8 cellular contexts compared by ENCODE assay signal in the genomic region with DNA sequence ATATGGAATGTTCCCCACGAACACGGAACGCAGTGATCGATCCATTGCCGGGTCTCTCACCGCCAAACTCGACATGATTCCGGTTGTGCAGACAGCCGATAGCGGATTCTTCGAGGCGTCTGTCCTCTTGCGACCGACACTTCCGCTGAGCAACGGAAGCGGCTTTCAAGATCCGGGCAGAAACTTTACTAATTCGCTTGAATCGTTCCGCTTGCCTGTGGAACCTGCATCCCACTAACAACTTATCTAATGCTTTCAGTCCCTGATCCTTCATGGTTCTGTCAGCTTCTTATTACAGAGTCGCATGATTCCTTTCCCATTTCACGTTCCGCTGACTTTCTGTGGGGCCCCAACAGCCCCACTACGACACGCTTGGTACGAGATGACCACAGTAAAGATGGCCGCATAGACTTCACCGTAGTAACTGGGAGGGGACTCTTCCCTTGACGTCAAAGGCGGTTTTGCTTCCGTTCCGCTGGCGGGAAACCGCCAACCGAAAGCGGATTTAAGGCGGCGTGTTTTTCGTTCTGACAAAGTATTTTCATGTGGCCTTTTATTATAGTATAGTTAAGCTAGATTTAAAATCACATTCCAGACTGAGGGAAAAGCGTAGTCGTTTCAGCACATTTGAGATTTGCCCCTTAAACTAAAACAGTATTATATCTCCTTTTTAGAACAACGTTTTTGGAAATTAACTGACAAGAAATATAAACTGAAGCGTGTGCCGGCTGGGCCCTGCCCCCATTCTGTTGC. TPM values are rescaled to one million over a fixed set of nuclear protein-coding genes. Genes with fewer than 3 reads are reported as not detected.
DNase-seq lines count a peak whose midpoint lies in the region; ATAC-seq and TF ChIP-seq lines count a peak whose summit lies in the region.

A gene with protein sequence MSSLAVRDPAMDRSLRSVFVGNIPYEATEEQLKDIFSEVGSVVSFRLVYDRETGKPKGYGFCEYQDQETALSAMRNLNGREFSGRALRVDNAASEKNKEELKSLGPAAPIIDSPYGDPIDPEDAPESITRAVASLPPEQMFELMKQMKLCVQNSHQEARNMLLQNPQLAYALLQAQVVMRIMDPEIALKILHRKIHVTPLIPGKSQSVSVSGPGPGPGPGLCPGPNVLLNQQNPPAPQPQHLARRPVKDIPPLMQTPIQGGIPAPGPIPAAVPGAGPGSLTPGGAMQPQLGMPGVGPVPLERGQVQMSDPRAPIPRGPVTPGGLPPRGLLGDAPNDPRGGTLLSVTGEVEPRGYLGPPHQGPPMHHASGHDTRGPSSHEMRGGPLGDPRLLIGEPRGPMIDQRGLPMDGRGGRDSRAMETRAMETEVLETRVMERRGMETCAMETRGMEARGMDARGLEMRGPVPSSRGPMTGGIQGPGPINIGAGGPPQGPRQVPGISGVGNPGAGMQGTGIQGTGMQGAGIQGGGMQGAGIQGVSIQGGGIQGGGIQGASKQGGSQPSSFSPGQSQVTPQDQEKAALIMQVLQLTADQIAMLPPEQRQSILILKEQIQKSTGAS (minus strand): TSS at position 121 of the 753 bp plus-strand sequence. CDS start 46 bp downstream, at position 75.

- H3K27ac Mint-ChIP-seq in activated naive CD8-positive, alpha-beta T cell treated with anti-CD3 and anti-CD28 coated beads, Interleukin-2, amount 10 ng/mL, durations not matched to agents 7 days and 5 days, result peak within 1 kb of the TSS; percentile 100

- H3K9me2 ChIP-seq in SU-DHL-6 (replicated peaks; ENCODE audit: insufficient read depth, low read length), result no peaks in the 10 kb centered on the region

- TF ChIP-seq CTCF in GM10266 (IDR thresholded peaks at IDR 0.05; ENCODE audit: control insufficient read depth, insufficient read depth, low read depth, missing control alignments), result no peak
- TF ChIP-seq CTCF in SU-DHL-6 (IDR thresholded peaks at IDR 0.05; ENCODE audit: insufficient read depth, low read length, poor library complexity, severe bottlenecking), result no peak
- no peak for TF ChIP-seq CTCF in ovary (IDR thresholded peaks at IDR 0.05)
- TF ChIP-seq CTCF in thyroid gland (IDR thresholded peaks at IDR 0.05), result no peak

- H3K4me3 ChIP-seq in SU-DHL-6 (ENCODE audit: insufficient read depth, low read length, poor library complexity, severe bottlenecking) (peak within 1 kb of the TSS; percentile 95), ovary (peak within 1 kb of the TSS; percentile 86), thyroid gland (replicated peaks in 1 of 3) (peak within 1 kb of the TSS; percentile 63 to 69 (median 66))

- H3K36me3 Mint-ChIP-seq in activated naive CD8-positive, alpha-beta T cell treated with anti-CD3 and anti-CD28 coated beads, Interleukin-2, amount 10 ng/mL, durations not matched to agents 7 days and 5 days, result peaks cover 39% of the 10 kb centered on the region

- no peaks in the 10 kb centered on the region for H3K9me3 Mint-ChIP-seq in activated naive CD8-positive, alpha-beta T cell treated with anti-CD3 and anti-CD28 coated beads, Interleukin-2, amount 10 ng/mL, durations not matched to agents 7 days and 5 days

- intact Hi-C loops in Right ventricle myocardium inferior (cut with DNase I) (loop anchor here (10.0 kb wide), 2 partner anchors 275 to 635 kb away; no protein-coding TSS in a partner anchor), ovary (cut with DNase I) (loop anchor here in 2 of 4 donors (5.0 to 10.0 kb wide), 3 partner anchors 175 to 627 kb away; a partner anchor contains a TSS), thyroid gland (cut with DNase I) (no loop called here)

- H3K9ac ChIP-seq in SU-DHL-6 (ENCODE audit: low read length), result peak within 1 kb of the TSS; percentile 72

- TF ChIP-seq POLR2A in ovary (IDR thresholded peaks at IDR 0.05), result peak; percentile 71
- TF ChIP-seq POLR2A in thyroid gland (IDR thresholded peaks at IDR 0.05), result peak in 1 of 2 donors; percentile 60

- ATAC-seq in HG02642 (IDR thresholded peaks at IDR 0.05; ENCODE audit: poor library complexity, unreplicated experiment) (peak; percentile 94), Right ventricle myocardium inferior (peak; percentile 96)
- peak; percentile 90 for ATAC-seq in activated naive CD8-positive, alpha-beta T cell treated with anti-CD3 and anti-CD28 coated beads, Interleukin-2, amount 10 ng/mL, durations not matched to agents 7 days and 5 days (ENCODE audit: low read depth)

- H3K27ac ChIP-seq in SU-DHL-6 (ENCODE audit: low read depth, low read length) (peak within 1 kb of the TSS; percentile 82), ovary (peak within 1 kb of the TSS; percentile 91 to 93), thyroid gland (peak within 1 kb of the TSS; percentile 92 to 97 (median 94))

- 0 to 2% (median 1%) methylated on average over 45 of the region's 45 CpGs for WGBS in ovary, 3 donors
- 0 to 1% methylated on average over 45 of the region's 45 CpGs for WGBS in thyroid gland, 2 donors

- H3K4me2 ChIP-seq in SU-DHL-6 (ENCODE audit: low read depth, low read length, poor library complexity, severe bottlenecking), result peak within 1 kb of the TSS; percentile 72

- H3K4me1 Mint-ChIP-seq in activated naive CD8-positive, alpha-beta T cell treated with anti-CD3 and anti-CD28 coated beads, Interleukin-2, amount 10 ng/mL, durations not matched to agents 7 days and 5 days, result peaks cover 33% of the 10 kb centered on the region

- TF ChIP-seq EP300 in ovary (IDR thresholded peaks at IDR 0.05), result peak; percentile 63

- peaks cover 30% of the 10 kb centered on the region for H3K79me2 ChIP-seq in SU-DHL-6 (ENCODE audit: insufficient read depth, low read length)

- H3K27me3 Mint-ChIP-seq in activated naive CD8-positive, alpha-beta T cell treated with anti-CD3 and anti-CD28 coated beads, Interleukin-2, amount 10 ng/mL, durations not matched to agents 7 days and 5 days, result no peaks in the 10 kb centered on the region

- H3K4me1 ChIP-seq in ovary (ENCODE audit: insufficient read depth), result peaks cover 11% of the 10 kb centered on the region
- H3K4me1 ChIP-seq in thyroid gland, result peaks cover 19 to 22% of the 10 kb centered on the region in 2 donors

- H3K9me3 ChIP-seq in SU-DHL-6 (ENCODE audit: insufficient read depth, low read length), result no peaks in the 10 kb centered on the region
- no peaks in the 10 kb centered on the region for H3K9me3 ChIP-seq in ovary
- H3K9me3 ChIP-seq in thyroid gland, result no peaks in the 10 kb centered on the region

- POLR2A ChIA-PET in activated naive CD8-positive, alpha-beta T cell treated with anti-CD3 and anti-CD28 coated beads, Interleukin-2, amount 10 ng/mL, durations not matched to agents 7 days and 5 days (lab: Charles Lee), result interaction anchor here (1.2 kb wide), 1 partner anchor 9 kb away, joined by 3 read pairs; no protein-coding TSS in a partner anchor

- H2AFZ ChIP-seq in SU-DHL-6 (ENCODE audit: low read depth, low read length, severe bottlenecking), result peak within 1 kb of the TSS; percentile 84

- H3K4me3 Mint-ChIP-seq in activated naive CD8-positive, alpha-beta T cell treated with anti-CD3 and anti-CD28 coated beads, Interleukin-2, amount 10 ng/mL, durations not matched to agents 7 days and 5 days, result peak within 1 kb of the TSS; percentile 98

- H3K36me3 ChIP-seq in SU-DHL-6 (ENCODE audit: low read length) (no peaks in the 10 kb centered on the region; the same call in 1 of the 2 replicates), ovary (no peaks in the 10 kb centered on the region), thyroid gland (no peaks in the 10 kb centered on the region)

- no peaks in the 10 kb centered on the region for H3K27me3 ChIP-seq in SU-DHL-6 (ENCODE audit: low read length)
- H3K27me3 ChIP-seq in ovary, result no peaks in the 10 kb centered on the region
- H3K27me3 ChIP-seq in thyroid gland, result no peaks in the 10 kb centered on the region

- H4K20me1 ChIP-seq in SU-DHL-6 (ENCODE audit: low read depth, low read length), result peaks cover 10% of the 10 kb centered on the region; the same call in 1 of the 2 replicates

- peak; percentile 61 for DNase-seq in GM10266 (ENCODE audit: extremely low spot score)
- DNase-seq in NCI-H1105 treated with DMSO at 0.1 percent for 48 hours (lab: John Stamatoyannopoulos, UW), result peak; percentile 71
- peak; percentile 89 for DNase-seq in activated naive CD8-positive, alpha-beta T cell treated with anti-CD3 and anti-CD28 coated beads, Interleukin-2, amount 10 ng/mL, durations not matched to agents 7 days and 5 days
- peak; percentile 87 for DNase-seq in Right ventricle myocardium inferior (ENCODE audit: missing footprints)
- DNase-seq in ovary, result peak; percentile 90 to 92 (median 90)
- DNase-seq in thyroid gland, result peak; percentile 83 to 89

- no peaks in the 10 kb centered on the region for H3F3A ChIP-seq in SU-DHL-6 (ENCODE audit: insufficient read depth)

RNA-seq across cellular contexts. Expression of the gene that starts here (rescaled TPM):
- total RNA-seq in activated naive CD8-positive, alpha-beta T cell treated with anti-CD3 and anti-CD28 coated beads, Interleukin-2, amount 10 ng/mL, durations not matched to agents 7 days and 5 days, result 10 to 100 TPM; 35.5 to 37.2 TPM
- total RNA-seq in Right ventricle myocardium inferior (21.3 TPM), ovary (10 to 100 TPM; 18.0 to 38.2 (median 30.7) TPM), thyroid gland (10 to 100 TPM; 20.7 to 26.4 (median 21.7) TPM)
- 10 to 100 TPM; 14.3 to 26.9 TPM for polyA plus RNA-seq in ovary

Comparison
In these comparisons a context has a peak if more than half of its experiments do, and no peak if none do; other contexts are left out.
1. Peak in every context shown above with its lines: DNase-seq, ATAC-seq, H3K4me3 ChIP-seq and H3K27ac ChIP-seq.